23 cellular contexts compared by ENCODE assay signal in the genomic region with DNA sequence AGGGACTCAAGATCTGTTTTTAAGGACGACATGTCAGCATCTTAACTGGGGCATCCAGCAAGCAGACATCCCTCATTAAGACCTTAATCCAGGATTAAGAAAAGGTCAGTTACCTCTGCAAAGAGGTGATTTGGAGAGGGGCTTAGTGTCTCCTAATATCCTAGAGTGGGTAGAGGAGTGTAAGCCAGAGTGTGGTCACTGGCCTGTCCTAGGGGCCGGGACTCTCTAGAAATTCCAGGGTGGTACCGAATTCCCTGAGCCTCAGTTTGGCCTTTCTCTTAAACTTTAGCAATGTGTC.
"Had no signal": no experiment of that assay in that cellular context is flagged by ENCODE, and none has a peak within 500 bp of the region (broad histone marks: within the 10 kb centered on the region; RNA-seq: fewer than 3 reads in every experiment).

No MANE protein-coding gene starts in this region.

- FAIRE-seq: keratinocyte had no signal

- H3K36me3 ChIP-seq: cardiac muscle cell, heart right ventricle, right lobe of liver, stomach, suprapubic skin, tibial nerve, uterus had no signal

- H3K4me1 ChIP-seq: right lobe of liver, stomach, suprapubic skin, uterus had no signal

- H3K9me3 ChIP-seq: heart right ventricle, right lobe of liver, stomach, suprapubic skin, tibial nerve, uterus had no signal

- H3K9me3 Mint-ChIP-seq: activated naive CD4-positive, alpha-beta T cell treated with anti-CD3 and anti-CD28 coated beads for 36 hours; activated naive CD8-positive, alpha-beta T cell treated with anti-CD3 and anti-CD28 coated beads, Interleukin-2, amount 10 ng/mL, durations not matched to agents 7 days and 5 days; activated T-cell treated with anti-CD3 and anti-CD28 coated beads, Interleukin-2, amount 50 U/mL, for 4 hours; nephron; stimulated activated memory B cell treated with anti-CD40 and anti-IgM and Interleukin-4, amounts not matched to agents 10 μg/mL and 1 μg/mL and 100 μg/mL, for 72 hours; T-helper 2 cell treated with Interferon-gamma antibody and Interleukin-4, amounts not matched to agents 5 μg/mL and 100 μg/mL, for 36 hours had no signal

- H3K27me3 ChIP-seq: cardiac muscle cell, heart right ventricle, right lobe of liver, stomach, suprapubic skin, tibial nerve, uterus had no signal

- H3K36me3 Mint-ChIP-seq: memory B cell; stimulated activated memory B cell treated with anti-CD40 and anti-IgM and Interleukin-4, amounts not matched to agents 10 μg/mL and 1 μg/mL and 100 μg/mL, for 72 hours had no signal

- ATAC-seq: heart right ventricle; left colon; right lobe of liver; stimulated activated memory B cell treated with anti-CD40 and anti-IgM and Interleukin-4, amounts not matched to agents 10 μg/mL and 1 μg/mL and 100 μg/mL, for 72 hours had no signal

- H3K27ac Mint-ChIP-seq: activated naive CD4-positive, alpha-beta T cell treated with anti-CD3 and anti-CD28 coated beads for 36 hours; activated naive CD8-positive, alpha-beta T cell treated with anti-CD3 and anti-CD28 coated beads, Interleukin-2, amount 10 ng/mL, durations not matched to agents 7 days and 5 days; memory B cell; nephron; stimulated activated memory B cell treated with anti-CD40 and anti-IgM and Interleukin-4, amounts not matched to agents 10 μg/mL and 1 μg/mL and 100 μg/mL, for 72 hours; T-helper 2 cell treated with Interferon-gamma antibody and Interleukin-4, amounts not matched to agents 5 μg/mL and 100 μg/mL, for 36 hours had no signal

- H3K27ac ChIP-seq: cardiac muscle cell, heart right ventricle, right lobe of liver, skin epidermis, stomach, suprapubic skin, uterus, VCaP had no signal

- DNase-seq: activated CD4-positive, alpha-beta T cell treated with anti-CD3 and anti-CD28 coated beads for 1 hour; activated CD8-positive, alpha-beta memory T cell treated with anti-CD3 and anti-CD28 coated beads for 24 hours; activated CD8-positive, alpha-beta memory T cell treated with anti-CD3 and anti-CD28 coated beads, Interleukin-2, amount 50 U/mL, for 4 hours; activated naive CD4-positive, alpha-beta T cell treated with anti-CD3 and anti-CD28 coated beads for 36 hours; activated naive CD8-positive, alpha-beta T cell treated with anti-CD3 and anti-CD28 coated beads, Interleukin-2, amount 10 ng/mL, durations not matched to agents 7 days and 5 days; activated T-cell treated with anti-CD3 and anti-CD28 coated beads, Interleukin-2, amount 50 U/mL, for 4 hours; amygdala; cortex of kidney; heart right ventricle; left colon; right lobe of liver; stomach; uterus had no signal

- H3K4me3 ChIP-seq: cardiac muscle cell, heart right ventricle, right lobe of liver, skin epidermis, stomach, suprapubic skin, tibial nerve, uterus had no signal

- H3K4me3 Mint-ChIP-seq: activated naive CD4-positive, alpha-beta T cell treated with anti-CD3 and anti-CD28 coated beads for 36 hours; activated naive CD8-positive, alpha-beta T cell treated with anti-CD3 and anti-CD28 coated beads, Interleukin-2, amount 10 ng/mL, durations not matched to agents 7 days and 5 days; activated T-cell treated with anti-CD3 and anti-CD28 coated beads, Interleukin-2, amount 50 U/mL, for 4 hours; memory B cell; nephron; stimulated activated memory B cell treated with anti-CD40 and anti-IgM and Interleukin-4, amounts not matched to agents 10 μg/mL and 1 μg/mL and 100 μg/mL, for 72 hours; T-helper 2 cell treated with Interferon-gamma antibody and Interleukin-4, amounts not matched to agents 5 μg/mL and 100 μg/mL, for 36 hours had no signal

- H3K4me1 Mint-ChIP-seq: memory B cell; stimulated activated memory B cell treated with anti-CD40 and anti-IgM and Interleukin-4, amounts not matched to agents 10 μg/mL and 1 μg/mL and 100 μg/mL, for 72 hours had no signal

- H3K27me3 Mint-ChIP-seq: activated naive CD8-positive, alpha-beta T cell treated with anti-CD3 and anti-CD28 coated beads, Interleukin-2, amount 10 ng/mL, durations not matched to agents 7 days and 5 days; stimulated activated memory B cell treated with anti-CD40 and anti-IgM and Interleukin-4, amounts not matched to agents 10 μg/mL and 1 μg/mL and 100 μg/mL, for 72 hours had no signal
